23 cellular contexts compared by ENCODE assay signal in genomic region chrX:69083361-69083760, GRCh38.
"Had no signal": no experiment of that assay in that cellular context is flagged by ENCODE, and none has a peak within 500 bp of the region (broad histone marks: within the 10 kb centered on the region; RNA-seq: fewer than 3 reads in every experiment).

No MANE protein-coding gene starts in this region.

- H3K27ac Mint-ChIP-seq: activated B cell treated with CpG ODN at 0.5 μM for 24 hours; activated CD4-positive, alpha-beta T cell treated with anti-CD3 and anti-CD28 coated beads for 36 hours; activated naive CD8-positive, alpha-beta T cell treated with anti-CD3 and anti-CD28 coated beads for 36 hours; activated T-cell treated with anti-CD3 and anti-CD28 coated beads, Interleukin-2, amount 50 U/mL, for 24 hours; activated T-helper 2 cell treated with anti-CD3 and anti-CD28 coated beads, Interferon-gamma antibody, Interleukin-2, Interleukin-4, amounts not matched to agents 10 μg/mL and 5 μg/mL and 100 μg/mL, durations not matched to agents 14 hours and 24 hours and 36 hours; stimulated activated naive B cell treated with anti-CD40 and anti-IgM and Interleukin-4, amounts not matched to agents 10 μg/mL and 1 μg/mL and 100 μg/mL, for 72 hours; T-helper 17 cell had no signal

- H3K36me3 ChIP-seq: heart left ventricle, lower lobe of right lung, transverse colon had no signal

- H3K9me3 Mint-ChIP-seq: activated B cell treated with CpG ODN at 0.5 μM for 24 hours; activated naive CD8-positive, alpha-beta T cell treated with anti-CD3 and anti-CD28 coated beads for 36 hours; activated T-cell treated with anti-CD3 and anti-CD28 coated beads, Interleukin-2, amount 50 U/mL, for 24 hours; activated T-helper 2 cell treated with anti-CD3 and anti-CD28 coated beads, Interferon-gamma antibody, Interleukin-2, Interleukin-4, amounts not matched to agents 10 μg/mL and 5 μg/mL and 100 μg/mL, durations not matched to agents 14 hours and 24 hours and 36 hours; naive thymus-derived CD8-positive, alpha-beta T cell; stimulated activated naive B cell treated with anti-CD40 and anti-IgM and Interleukin-4, amounts not matched to agents 10 μg/mL and 1 μg/mL and 100 μg/mL, for 72 hours had no signal

- H3K27me3 ChIP-seq: transverse colon had no signal

- H3K9me3 ChIP-seq: heart left ventricle, lower lobe of right lung, transverse colon had no signal

- DNase-seq: activated B cell treated with CpG ODN at 0.5 μM for 24 hours; activated CD4-positive, alpha-beta T cell treated with anti-CD3 and anti-CD28 coated beads for 36 hours; activated CD4-positive, alpha-beta T cell treated with anti-CD3 and anti-CD28 coated beads, Interleukin-2, amount 50 U/mL, for 4 hours; activated CD8-positive, alpha-beta memory T cell treated with anti-CD3 and anti-CD28 coated beads for 24 hours; activated CD8-positive, alpha-beta memory T cell treated with anti-CD3 and anti-CD28 coated beads, Interleukin-2, amount 50 U/mL, for 4 hours; activated naive CD4-positive, alpha-beta T cell treated with Interleukin-2 at 50 U/mL for 16 hours; activated naive CD8-positive, alpha-beta T cell treated with anti-CD3 and anti-CD28 coated beads for 36 hours; activated T-cell treated with anti-CD3 and anti-CD28 coated beads, Interleukin-2, amount 50 U/mL, for 24 hours; effector CD4-positive, alpha-beta T cell; heart left ventricle; kidney; lower lobe of right lung; naive thymus-derived CD8-positive, alpha-beta T cell; nucleus accumbens; small intestine; stimulated activated CD4-positive, alpha-beta T cell treated with anti-CD3 and anti-CD28 coated beads, Interleukin-2, amount 100 ng/mL, for 48 hours; stimulated activated CD8-positive, alpha-beta memory T cell treated with anti-CD3 and anti-CD28 coated beads, Interleukin-4, amount 100 ng/mL, for 48 hours; stimulated activated naive B cell treated with anti-CD40 and anti-IgM and Interleukin-4, amounts not matched to agents 10 μg/mL and 1 μg/mL and 100 μg/mL, for 72 hours; SW 1271; T-helper 17 cell; transverse colon had no signal

- H3K27me3 Mint-ChIP-seq: activated B cell treated with CpG ODN at 0.5 μM for 24 hours; activated CD4-positive, alpha-beta T cell treated with anti-CD3 and anti-CD28 coated beads for 36 hours; activated naive CD8-positive, alpha-beta T cell treated with anti-CD3 and anti-CD28 coated beads for 36 hours; naive thymus-derived CD8-positive, alpha-beta T cell; T-helper 17 cell had no signal

- H3K4me3 Mint-ChIP-seq: activated B cell treated with CpG ODN at 0.5 μM for 24 hours; activated CD4-positive, alpha-beta T cell treated with anti-CD3 and anti-CD28 coated beads for 36 hours; activated naive CD8-positive, alpha-beta T cell treated with anti-CD3 and anti-CD28 coated beads for 36 hours; activated T-cell treated with anti-CD3 and anti-CD28 coated beads, Interleukin-2, amount 50 U/mL, for 24 hours; naive thymus-derived CD8-positive, alpha-beta T cell; stimulated activated naive B cell treated with anti-CD40 and anti-IgM and Interleukin-4, amounts not matched to agents 10 μg/mL and 1 μg/mL and 100 μg/mL, for 72 hours; T-helper 17 cell had no signal

- H3K4me3 ChIP-seq: heart left ventricle, lower lobe of right lung, transverse colon had no signal

- ATAC-seq: activated CD4-positive, alpha-beta T cell treated with anti-CD3 and anti-CD28 coated beads for 36 hours; heart left ventricle; left lobe of liver; lower lobe of right lung; naive thymus-derived CD8-positive, alpha-beta T cell; stimulated activated naive B cell treated with anti-CD40 and anti-IgM and Interleukin-4, amounts not matched to agents 10 μg/mL and 1 μg/mL and 100 μg/mL, for 72 hours; T-helper 17 cell had no signal

- H3K4me1 ChIP-seq: heart left ventricle, lower lobe of right lung, transverse colon had no signal

- H3K4me1 Mint-ChIP-seq: activated B cell treated with CpG ODN at 0.5 μM for 24 hours; activated CD4-positive, alpha-beta T cell treated with anti-CD3 and anti-CD28 coated beads for 36 hours; activated naive CD8-positive, alpha-beta T cell treated with anti-CD3 and anti-CD28 coated beads for 36 hours; naive thymus-derived CD8-positive, alpha-beta T cell; stimulated activated naive B cell treated with anti-CD40 and anti-IgM and Interleukin-4, amounts not matched to agents 10 μg/mL and 1 μg/mL and 100 μg/mL, for 72 hours; T-helper 17 cell had no signal

- H3K27ac ChIP-seq: heart left ventricle, lower lobe of right lung, transverse colon had no signal

- H3K36me3 Mint-ChIP-seq: activated naive CD8-positive, alpha-beta T cell treated with anti-CD3 and anti-CD28 coated beads for 36 hours; naive thymus-derived CD8-positive, alpha-beta T cell; stimulated activated naive B cell treated with anti-CD40 and anti-IgM and Interleukin-4, amounts not matched to agents 10 μg/mL and 1 μg/mL and 100 μg/mL, for 72 hours had no signal
